ENCODE assay signal across 17 cellular contexts in the genomic region with DNA sequence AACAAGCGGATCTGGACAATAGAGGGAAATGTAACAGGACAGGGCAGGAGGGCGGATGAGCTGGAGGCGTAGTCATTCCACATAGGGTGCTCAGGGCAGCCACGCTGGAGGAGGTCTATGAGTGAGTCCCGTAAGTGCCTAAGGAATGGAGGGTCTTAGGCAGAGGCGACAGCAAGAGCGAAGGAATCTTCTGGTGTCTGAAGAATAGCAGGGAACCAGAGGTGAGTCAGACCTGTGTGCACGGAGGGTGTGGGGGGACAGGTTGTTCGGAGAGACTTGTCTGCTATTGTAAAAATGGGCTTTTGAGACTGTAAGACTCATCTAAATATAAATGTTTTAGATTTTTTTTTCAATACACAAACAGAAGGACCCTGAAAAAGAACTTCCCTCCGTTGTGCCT.
"Had no signal": no experiment of that assay in that cellular context is flagged by ENCODE, and none has a peak within 500 bp of the region (broad histone marks: within the 10 kb centered on the region; RNA-seq: fewer than 3 reads in every experiment).

No MANE protein-coding gene starts in this region.

- ATAC-seq: effector memory CD8-positive, alpha-beta T cell; foreskin keratinocyte; left lobe of liver; mucosa of descending colon; natural killer cell had no signal

- H3K4me1 ChIP-seq: foreskin keratinocyte, right atrium auricular region, uterus had no signal

- H3K27ac Mint-ChIP-seq: dendritic cell treated with granulocyte-macrophage colony-stimulating factor and Interleukin-4, amounts not matched to agents 40 ng/mL and 50 ng/mL, for 4 days; natural killer cell had no signal

- H3K27me3 ChIP-seq: foreskin keratinocyte, ovary, right atrium auricular region, upper lobe of left lung, uterus had no signal

- H3K4me3 Mint-ChIP-seq: dendritic cell treated with granulocyte-macrophage colony-stimulating factor and Interleukin-4, amounts not matched to agents 40 ng/mL and 50 ng/mL, for 4 days; effector memory CD8-positive, alpha-beta T cell; natural killer cell; neural crest cell had no signal

- H3K4me3 ChIP-seq: mucosa of descending colon, ovary, right atrium auricular region, upper lobe of left lung, uterus had no signal

- H3K9me3 Mint-ChIP-seq: dendritic cell treated with granulocyte-macrophage colony-stimulating factor and Interleukin-4, amounts not matched to agents 40 ng/mL and 50 ng/mL, for 4 days; effector memory CD8-positive, alpha-beta T cell; natural killer cell; neural crest cell had no signal

- H3K9me3 ChIP-seq: mucosa of descending colon, ovary, right atrium auricular region, upper lobe of left lung, uterus had no signal

- H3K36me3 ChIP-seq: ovary, uterus had no signal

- DNase-seq: effector memory CD8-positive, alpha-beta T cell; erythroblast; foreskin keratinocyte; hippocampal formation; mammary epithelial cell; mucosa of descending colon; natural killer cell; ovary; small intestine; stimulated activated CD4-positive, alpha-beta T cell treated with anti-CD3 and anti-CD28 coated beads, Interleukin-12 subunit alpha, Interleukin-12 subunit beta, amount 100 ng/mL, for 4 hours; stimulated activated naive CD4-positive, alpha-beta T cell treated with Interleukin-2 at 50 U/mL for 16 hours; upper lobe of left lung; uterus had no signal

- H3K27me3 Mint-ChIP-seq: dendritic cell treated with granulocyte-macrophage colony-stimulating factor and Interleukin-4, amounts not matched to agents 40 ng/mL and 50 ng/mL, for 4 days; effector memory CD8-positive, alpha-beta T cell had no signal

- H3K27ac ChIP-seq: foreskin keratinocyte, ovary, right atrium auricular region, uterus had no signal
